ENCODE assay signal across 31 cellular contexts in the genomic region with DNA sequence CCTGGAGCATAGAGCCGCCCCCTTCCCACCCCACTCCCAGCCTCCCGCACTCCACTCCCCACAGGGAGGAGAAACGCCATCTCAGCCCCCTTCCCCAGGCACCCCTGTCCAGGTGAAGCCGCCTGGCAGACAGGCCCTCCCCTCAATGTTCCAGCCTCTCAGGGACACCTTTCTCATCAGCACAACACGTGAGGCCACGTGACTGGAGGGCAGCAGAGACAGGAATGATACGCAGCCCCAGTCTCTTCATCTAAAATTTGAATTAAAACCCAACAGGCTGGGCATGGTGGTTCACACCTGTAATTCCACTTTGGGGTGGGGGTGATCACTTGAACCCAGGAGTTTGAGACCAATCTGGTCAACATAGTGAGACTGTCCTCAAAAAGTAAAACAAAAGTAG. TPM values are rescaled to one million over a fixed set of nuclear protein-coding genes. Genes with fewer than 3 reads are reported as not detected.
"Had no signal": no experiment of that assay in that cellular context is flagged by ENCODE, and none has a peak within 500 bp of the region (broad histone marks: within the 10 kb centered on the region; RNA-seq: fewer than 3 reads in every experiment).

No MANE protein-coding gene starts in this region.

- H3K9me3 ChIP-seq: MG63, SJSA1, SK-N-SH had no signal

- DNase-seq: Kasumi-1, KG1, MG63, NCI-H1048, NCI-H1105, NCI-H1417 treated with DMSO at 0.1 percent for 48 hours, NCI-H1436 treated with DMSO at 0.1 percent for 48 hours, NCI-H1694 treated with DMSO at 0.1 percent for 48 hours, NCI-H187 treated with DMSO at 0.1 percent for 48 hours, NCI-H2029, NCI-H2081, NCI-H2171 treated with DMSO at 0.1 percent for 48 hours, NCI-H2227 treated with DMSO at 0.1 percent for 48 hours, NCI-H345, NCI-H446, NCI-H510A treated with DMSO at 0.1 percent for 48 hours, NCI-H524 treated with DMSO at 0.1 percent for 48 hours, NCI-H526 treated with DMSO at 0.1 percent for 48 hours, NCI-H774, PC-9, Right ventricle myocardium superior, SHP77 treated with DMSO at 0.1 percent for 48 hours, SK-N-SH, SW 1271 had no signal

- H3K4me2 ChIP-seq: PC-9, SK-N-SH had no signal

- H3K4me3 ChIP-seq: MG63, PC-9, SJSA1 had no signal

- H3K27ac ChIP-seq: PC-9, SJSA1 had no signal

- H3K4me1 ChIP-seq: SJSA1 had no signal

- H3K27me3 ChIP-seq: MG63 had no signal

- H2AFZ ChIP-seq: PC-9 had no signal

- FAIRE-seq: RCC 7860 had no signal

- ATAC-seq: Panc1 had no signal

- H3K9ac ChIP-seq: SK-N-SH had no signal

- H3K36me3 ChIP-seq: MG63 had no signal

RNA-seq across cellular contexts. Expression of gene AATK, which starts 20.2 kb away (rescaled TPM):
- total RNA-seq: M059J, RPMI7951 had no signal

RNA-seq across cellular contexts. Expression of gene PVALEF, which starts 20.9 kb away (rescaled TPM):
- total RNA-seq: M059J, NCI-H460, OCI-LY7, PC-9, Right ventricle myocardium superior, RPMI7951, SJSA1 had no signal
- polyA plus RNA-seq: SK-N-SH had no signal
